ENCODE assay signal across 13 cellular contexts in the genomic region with DNA sequence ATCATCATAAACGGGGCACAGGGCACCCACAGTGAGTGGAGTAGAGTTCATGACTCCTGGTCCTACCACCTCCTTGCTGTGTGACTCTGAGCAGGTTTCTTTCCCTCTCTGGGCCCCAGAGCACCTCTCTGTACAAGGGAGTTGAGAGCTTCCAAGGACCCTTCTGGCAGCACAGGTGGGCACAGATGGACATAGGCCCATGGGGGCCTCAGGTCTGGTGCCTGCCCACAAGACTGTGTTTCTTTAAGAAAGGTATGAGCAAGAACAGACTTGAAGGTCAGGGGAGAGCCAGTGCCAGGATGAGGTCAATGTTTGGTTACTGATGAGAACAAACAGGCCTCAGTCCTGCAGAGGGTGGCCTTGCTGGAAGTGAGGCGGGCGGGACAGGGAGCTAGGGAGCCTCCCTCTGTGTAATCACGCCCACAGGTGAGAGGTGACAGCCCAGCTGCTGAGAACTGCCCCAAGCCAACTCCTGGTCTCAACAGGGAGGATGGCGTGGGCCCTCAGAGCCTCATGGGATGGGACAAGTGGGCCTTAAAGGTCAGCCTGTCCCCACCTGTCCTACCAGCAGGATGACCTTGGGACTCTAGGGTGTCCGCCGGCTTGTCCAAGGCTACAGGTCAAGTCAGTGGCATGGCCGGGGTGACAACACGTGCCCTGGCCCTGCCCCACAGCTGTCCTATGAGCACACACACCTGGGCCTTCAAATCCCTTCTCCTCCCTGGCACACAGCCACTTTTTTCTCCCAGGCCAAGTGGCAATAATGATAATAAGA. TPM values are rescaled to one million over a fixed set of nuclear protein-coding genes. Genes with fewer than 3 reads are reported as not detected.
DNase-seq lines count a peak whose midpoint lies in the region; ATAC-seq and TF ChIP-seq lines count a peak whose summit lies in the region.
"Had no signal": no experiment of that assay in that cellular context is flagged by ENCODE, and none has a peak within 500 bp of the region (broad histone marks: within the 10 kb centered on the region; RNA-seq: fewer than 3 reads in every experiment).

No MANE protein-coding gene starts in this region.

- H3K4me3 Mint-ChIP-seq in MCF 10A (ENCODE audit: unreplicated experiment), result no peak overlapping the region

- H3K9me3 ChIP-seq in mammary epithelial cell (replicated peaks; ENCODE audit: insufficient read depth, low read length) (no peaks in the 10 kb centered on the region), esophagus muscularis mucosa (no peaks in the 10 kb centered on the region), mucosa of rectum (ENCODE audit: control insufficient read depth in 2 of 2, low read length in 2 of 2) (no peaks in the 10 kb centered on the region), upper lobe of right lung (no peaks in the 10 kb centered on the region)

- H3K36me3 Mint-ChIP-seq in MCF 10A (ENCODE audit: insufficient read depth, unreplicated experiment), result peaks cover 7% of the 10 kb centered on the region

- H3K27ac Mint-ChIP-seq in MCF 10A (ENCODE audit: low read depth, unreplicated experiment), result no peak overlapping the region

- no peak overlapping the region for H3K4me2 ChIP-seq in mammary epithelial cell (ENCODE audit: insufficient read depth, low read depth, low read length)

- no peak overlapping the region for H3K4me3 ChIP-seq in mammary epithelial cell (replicated peaks in 1 of 3; ENCODE audit: insufficient read depth in 1 of 3, low read depth in 2 of 3, low read length in 3 of 3)
- no peak overlapping the region for H3K4me3 ChIP-seq in esophagus muscularis mucosa
- H3K4me3 ChIP-seq in mucosa of rectum (ENCODE audit: low read length in 2 of 2), result no peak overlapping the region
- no peak overlapping the region for H3K4me3 ChIP-seq in upper lobe of right lung
- H3K4me3 ChIP-seq: dorsolateral prefrontal cortex had no signal

- H3K36me3 ChIP-seq in mammary epithelial cell (ENCODE audit: insufficient read depth, low read length) (no peaks in the 10 kb centered on the region), esophagus muscularis mucosa (no peaks in the 10 kb centered on the region), mucosa of rectum (ENCODE audit: control insufficient read depth in 2 of 2, insufficient read depth in 2 of 2, low read length in 2 of 2) (no peaks in the 10 kb centered on the region), upper lobe of right lung (no peaks in the 10 kb centered on the region)

- peaks cover 72% of the 10 kb centered on the region for H3K79me2 ChIP-seq in mammary epithelial cell (ENCODE audit: insufficient read depth, low read length)

- H3K4me1 ChIP-seq in mammary epithelial cell (ENCODE audit: insufficient read depth, low read length), result peaks cover 13% of the 10 kb centered on the region
- H3K4me1 ChIP-seq in esophagus muscularis mucosa, result peaks cover 36 to 91% (median 77%) of the 10 kb centered on the region in 4 donors
- peaks cover 34 to 46% of the 10 kb centered on the region in 2 donors for H3K4me1 ChIP-seq in mucosa of rectum (ENCODE audit: control insufficient read depth in 2 of 2, insufficient read depth in 2 of 2, low read length in 2 of 2)
- H3K4me1 ChIP-seq in upper lobe of right lung, result no peaks in the 10 kb centered on the region

- no peaks in the 10 kb centered on the region for H3K27me3 ChIP-seq in mammary epithelial cell (ENCODE audit: insufficient read depth, low read length)
- no peaks in the 10 kb centered on the region for H3K27me3 ChIP-seq in esophagus muscularis mucosa
- no peaks in the 10 kb centered on the region for H3K27me3 ChIP-seq in mucosa of rectum (ENCODE audit: control insufficient read depth in 2 of 2, insufficient read depth in 2 of 2, low read length in 2 of 2)
- no peaks in the 10 kb centered on the region for H3K27me3 ChIP-seq in upper lobe of right lung
- H3K27me3 ChIP-seq: dorsolateral prefrontal cortex had no signal

- BruUV-seq in mammary epithelial cell (replicated peaks; lab: Mats Ljungman, UMichigan) (no TSS peak), MCF 10A (replicated peaks; lab: Mats Ljungman, UMichigan) (no TSS peak)

- no peaks in the 10 kb centered on the region for H3K27me3 Mint-ChIP-seq in MCF 10A (ENCODE audit: insufficient read depth, unreplicated experiment)

- in situ Hi-C loops in mammary epithelial cell (cut with MboI; ENCODE audit: low sequenced_read_pairs in 2 of 2), result no loop called here

- peak; percentile 28 for DNase-seq in mammary epithelial cell
- no peak for DNase-seq in MCF 10A (ENCODE audit: unreplicated experiment)
- DNase-seq in esophagus muscularis mucosa (ENCODE audit: extremely low spot score), result no peak
- no peak for DNase-seq in upper lobe of right lung
- no peak for DNase-seq in activated CD4-positive, alpha-beta T cell treated with anti-CD3 and anti-CD28 coated beads for 48 hours
- no peak for DNase-seq in HK-2 (ENCODE audit: unreplicated experiment)
- DNase-seq: activated gamma-delta T cell, GF-D8, NCI-H1048, NCI-H2171 treated with DMSO at 0.1 percent for 48 hours had no signal

- 14% methylated on average over 2 of the region's 9 CpGs for WGBS in mammary epithelial cell (ENCODE audit: low coverage, missing lambda C conversion rate)
- 77% methylated on average over 4 of the region's 9 CpGs for WGBS in esophagus muscularis mucosa

- CTCF ChIA-PET in mammary epithelial cell (lab: Charles Lee; ENCODE audit: low non-redundant PET), result no interaction called here
- CTCF ChIA-PET in MCF 10A (lab: Yijun Ruan, JAX), result interaction anchor here (1.6 kb wide), 1 partner anchor 73 kb away, joined by 3 read pairs; no protein-coding TSS in a partner anchor

- no peaks in the 10 kb centered on the region for H3K4me1 Mint-ChIP-seq in MCF 10A (ENCODE audit: insufficient read depth, unreplicated experiment)

- H2AFZ ChIP-seq in mammary epithelial cell (ENCODE audit: low read depth, low read length), result no peak overlapping the region

- intact Hi-C loops in mammary epithelial cell (cut with micrococcal nuclease), result no loop called here
- intact Hi-C loops in MCF 10A (cut with micrococcal nuclease), result no loop called here
- intact Hi-C loops in esophagus muscularis mucosa (cut with DNase I), result no loop called here
- intact Hi-C loops in upper lobe of right lung (cut with DNase I), result no loop called here

- H3K9ac ChIP-seq in mammary epithelial cell (ENCODE audit: insufficient read depth, low read length) (no peak overlapping the region), mucosa of rectum (ENCODE audit: low read depth in 1 of 2, low read length in 2 of 2) (peak overlapping the region in 1 of 2 donors; percentile 34)

- dilution Hi-C loops in mammary epithelial cell (cut with HindIII; ENCODE audit: low sequenced_read_pairs), result no loop called here

- TF ChIP-seq CTCF in mammary epithelial cell (conservative IDR thresholded peaks at IDR 0.05 in 1 of 2, IDR thresholded peaks at IDR 0.05 in 1 of 2; ENCODE audit: extremely low read depth in 1 of 2, insufficient read depth in 1 of 2, low read depth in 1 of 2, low read length in 2 of 2), result no peak
- TF ChIP-seq CTCF in MCF 10A (IDR thresholded peaks at IDR 0.05; ENCODE audit: unreplicated experiment), result no peak
- TF ChIP-seq CTCF in esophagus muscularis mucosa (IDR thresholded peaks at IDR 0.05), result no peak
- TF ChIP-seq CTCF in upper lobe of right lung (IDR thresholded peaks at IDR 0.05), result no peak

- POLR2A ChIA-PET in MCF 10A (lab: Yijun Ruan, JAX), result interaction anchor here (0.6 kb wide), 1 partner anchor 1899 kb away, joined by 3 read pairs; no protein-coding TSS in a partner anchor

- H4K20me1 ChIP-seq in mammary epithelial cell (ENCODE audit: insufficient read depth, low read length), result peaks cover 2% of the 10 kb centered on the region

- no peak for TF ChIP-seq POLR2A in esophagus muscularis mucosa (IDR thresholded peaks at IDR 0.05; ENCODE audit: low read depth)

- H3K27ac ChIP-seq in mammary epithelial cell (ENCODE audit: insufficient read depth, low read depth, low read length), result no peak overlapping the region
- H3K27ac ChIP-seq in esophagus muscularis mucosa (replicated peaks in 1 of 4), result peak overlapping the region; percentile 70 to 90 (median 83)
- peak overlapping the region; percentile 65 to 67 for H3K27ac ChIP-seq in mucosa of rectum (ENCODE audit: low read depth in 2 of 2, low read length in 2 of 2)
- no peak overlapping the region for H3K27ac ChIP-seq in upper lobe of right lung

- TF ChIP-seq EP300 in esophagus muscularis mucosa (IDR thresholded peaks at IDR 0.05), result no peak

- peak; percentile 67 for ATAC-seq in upper lobe of right lung
- no peak for ATAC-seq in GM18873 (IDR thresholded peaks at IDR 0.05; ENCODE audit: low FRiP score, unreplicated experiment)

- H3K9me3 Mint-ChIP-seq in MCF 10A (ENCODE audit: unreplicated experiment), result no peaks in the 10 kb centered on the region

RNA-seq across cellular contexts. Expression of a gene that starts 49.1 kb away (rescaled TPM):
- total RNA-seq in mammary epithelial cell (10 to 100 TPM in 1 of 2 donors, 1 to 10 TPM in 1; 8.3 to 32.6 TPM), MCF 10A (2022) (19.1 and 29.9 TPM in 2 replicates), esophagus muscularis mucosa (10 to 100 TPM; 17.9 to 48.7 (median 30.8) TPM), upper lobe of right lung (22.6 TPM)
- polyA plus RNA-seq in mammary epithelial cell, result 15.1 TPM
- polyA minus RNA-seq in mammary epithelial cell, result 13.6 TPM

Comparison
In these comparisons a context has a peak if more than half of its experiments do, and no peak if none do; other contexts are left out.
1. H3K27ac ChIP-seq: peak in esophagus muscularis mucosa (4 of 4) and mucosa of rectum (2 of 2); none in mammary epithelial cell (single experiment) and upper lobe of right lung (single experiment).